Comparison of ENCODE assay signal across 11 cellular contexts in the genomic region with DNA sequence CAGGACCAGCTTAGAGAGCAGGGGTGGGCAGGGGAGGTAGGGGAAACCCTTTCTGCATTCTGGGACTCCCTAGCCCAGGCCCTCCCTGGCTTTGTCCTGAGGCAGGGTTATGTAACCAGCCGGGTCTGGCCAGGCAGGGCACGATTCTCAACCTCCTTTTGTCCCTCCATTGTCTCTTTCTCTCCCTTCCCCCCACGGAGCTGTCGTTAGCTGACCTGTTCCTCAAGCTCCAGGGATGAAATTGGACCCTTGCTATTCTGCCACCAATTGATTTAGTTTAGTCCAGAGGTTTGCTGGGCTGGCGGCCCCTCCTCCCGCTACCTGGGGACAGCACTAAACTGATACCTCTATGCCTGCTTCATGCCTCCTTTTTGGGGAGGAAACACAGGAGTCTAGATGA. TPM values are rescaled to one million over a fixed set of nuclear protein-coding genes. Genes with fewer than 3 reads are reported as not detected.
DNase-seq lines count a peak whose midpoint lies in the region; ATAC-seq, FAIRE-seq and TF ChIP-seq lines count a peak whose summit lies in the region.
"Had no signal": no experiment of that assay in that cellular context is flagged by ENCODE, and none has a peak within 500 bp of the region (broad histone marks: within the 10 kb centered on the region; RNA-seq: fewer than 3 reads in every experiment).

No MANE protein-coding gene starts in this region.

- no peaks in the 10 kb centered on the region for H3K9me3 Mint-ChIP-seq in endothelial cell (ENCODE audit: unreplicated experiment)
- H3K9me3 Mint-ChIP-seq: activated T-helper 2 cell treated with anti-CD3 and anti-CD28 coated beads, Interferon-gamma antibody, Interleukin-2, Interleukin-4, amounts not matched to agents 10 μg/mL and 5 μg/mL and 100 μg/mL, durations not matched to agents 14 hours and 24 hours and 36 hours; T-helper 1 cell treated with Interleukin-12 subunit alpha and Interleukin-12 subunit beta and Interleukin-4 antibody, amounts not matched to agents 30 μg/mL and 1 μg/mL, for 36 hours had no signal

- peak overlapping the region; percentile 89 for H2BK15ac ChIP-seq in mesenchymal stem cell (ENCODE audit: low read depth, poor library complexity, severe bottlenecking)

- no peak for ATAC-seq in HG02884 (IDR thresholded peaks at IDR 0.05; ENCODE audit: unreplicated experiment)

- peaks cover 73% of the 10 kb centered on the region for H3K4me1 Mint-ChIP-seq in endothelial cell (ENCODE audit: unreplicated experiment)

- H3K4me1 ChIP-seq in mesenchymal stem cell (ENCODE audit: control insufficient read depth, insufficient read depth, low read depth, low read length): peaks cover 65% of the 10 kb centered on the region
- H3K4me1 ChIP-seq in testis: peaks cover 76% of the 10 kb centered on the region

- H2BK12ac ChIP-seq in mesenchymal stem cell (ENCODE audit: low read length in 2 of 2): peak overlapping the region in 1 of 2 experiments; percentile 56

- H3K27me3 Mint-ChIP-seq in endothelial cell (ENCODE audit: unreplicated experiment): peaks cover 5% of the 10 kb centered on the region

- H3K27ac Mint-ChIP-seq in endothelial cell (ENCODE audit: unreplicated experiment): peak overlapping the region; percentile 87
- H3K27ac Mint-ChIP-seq: activated T-helper 2 cell treated with anti-CD3 and anti-CD28 coated beads, Interferon-gamma antibody, Interleukin-2, Interleukin-4, amounts not matched to agents 10 μg/mL and 5 μg/mL and 100 μg/mL, durations not matched to agents 14 hours and 24 hours and 36 hours; T-helper 1 cell treated with Interleukin-12 subunit alpha and Interleukin-12 subunit beta and Interleukin-4 antibody, amounts not matched to agents 30 μg/mL and 1 μg/mL, for 36 hours had no signal

- H4K91ac ChIP-seq in mesenchymal stem cell (ENCODE audit: low read length): no peak overlapping the region

- H3K36me3 Mint-ChIP-seq in endothelial cell (ENCODE audit: low read depth, unreplicated experiment): peaks cover 18% of the 10 kb centered on the region

- no peak for TF ChIP-seq CTCF in endothelial cell (IDR thresholded peaks at IDR 0.05; ENCODE audit: unreplicated experiment)
- TF ChIP-seq CTCF in testis (IDR thresholded peaks at IDR 0.05): no peak

- H3K4me2 ChIP-seq in mesenchymal stem cell (ENCODE audit: low read length, poor library complexity, severe bottlenecking): peak overlapping the region; percentile 45

- peak overlapping the region; percentile 60 for H3K9ac ChIP-seq in mesenchymal stem cell (ENCODE audit: low read length)

- H3K4me3 ChIP-seq in mesenchymal stem cell (ENCODE audit: insufficient read depth in 1 of 2, low read depth in 1 of 2, low read length in 2 of 2): peak overlapping the region in 1 of 2 experiments; percentile 64
- no peak overlapping the region for H3K4me3 ChIP-seq in testis

- H3K4me3 Mint-ChIP-seq in endothelial cell (ENCODE audit: unreplicated experiment): no peak overlapping the region
- H3K4me3 Mint-ChIP-seq: T-helper 1 cell treated with Interleukin-12 subunit alpha and Interleukin-12 subunit beta and Interleukin-4 antibody, amounts not matched to agents 30 μg/mL and 1 μg/mL, for 36 hours had no signal

- no peak for FAIRE-seq in H54 (lab: Jason Lieb, UNC)

- no peaks in the 10 kb centered on the region for H3K9me3 ChIP-seq in mesenchymal stem cell (ENCODE audit: control insufficient read depth, low read length)
- H3K9me3 ChIP-seq in testis: no peaks in the 10 kb centered on the region

- 59% methylated on average over 6 of the region's 6 CpGs for WGBS in mesenchymal stem cell
- WGBS in testis, 2 donors: 48 to 55% methylated on average over 6 of the region's 6 CpGs

- H3K4ac ChIP-seq in mesenchymal stem cell (ENCODE audit: low read depth in 1 of 2, low read length in 2 of 2): peak overlapping the region; percentile 32 to 64

- H3K27me3 ChIP-seq in mesenchymal stem cell (ENCODE audit: control insufficient read depth in 1 of 2, insufficient read depth in 1 of 2, low read length in 2 of 2) (no peaks in the 10 kb centered on the region), testis (no peaks in the 10 kb centered on the region)

- H2BK5ac ChIP-seq in mesenchymal stem cell (ENCODE audit: low read depth, low read length, poor library complexity, severe bottlenecking): peak overlapping the region; percentile 39

- H2BK120ac ChIP-seq in mesenchymal stem cell (ENCODE audit: low read depth, low read length): peak overlapping the region; percentile 42

- peak overlapping the region; percentile 57 to 69 for H3K18ac ChIP-seq in mesenchymal stem cell (ENCODE audit: low read depth in 1 of 2, low read length in 2 of 2)

- intact Hi-C loops in testis (cut with DNase I; ENCODE audit: low total_unique reads): no loop called here

- H3K23ac ChIP-seq in mesenchymal stem cell (ENCODE audit: low read length in 2 of 2): no peak overlapping the region

- TF ChIP-seq POLR2A in testis (IDR thresholded peaks at IDR 0.05): no peak
- no peak for TF ChIP-seq POLR2A in H54 (IDR thresholded peaks at IDR 0.05; ENCODE audit: low read depth, low read length)

- no peaks in the 10 kb centered on the region for H3K79me1 ChIP-seq in mesenchymal stem cell (replicated peaks; ENCODE audit: low read length, poor library complexity, severe bottlenecking)

- H3K36me3 ChIP-seq in mesenchymal stem cell (ENCODE audit: control insufficient read depth in 1 of 2, insufficient read depth in 2 of 2, low read depth in 1 of 2, low read length in 2 of 2) (peaks cover 17 to 70% of the 10 kb centered on the region in 2 experiments), testis (ENCODE audit: low read depth, missing control alignments) (no peaks in the 10 kb centered on the region)

- peak; percentile 40 for DNase-seq in NCI-H69 (lab: John Stamatoyannopoulos, UW)
- no peak for DNase-seq in endothelial cell (ENCODE audit: low spot score)
- DNase-seq in mesenchymal stem cell: no peak
- no peak for DNase-seq in testis
- no peak for DNase-seq in H54 (ENCODE audit: insufficient read length, low spot score)
- DNase-seq in hepatic stellate cell (ENCODE audit: low spot score): no peak
- no peak for DNase-seq in NCI-H2029 (lab: John Stamatoyannopoulos, UW)
- DNase-seq: NCI-H187 treated with DMSO at 0.1 percent for 48 hours had no signal

- H3K14ac ChIP-seq in mesenchymal stem cell (ENCODE audit: low read length in 2 of 2): peak overlapping the region in 1 of 2 experiments; percentile 29

- peak overlapping the region; percentile 81 for H2AK5ac ChIP-seq in mesenchymal stem cell (ENCODE audit: low read length, severe bottlenecking)

- H4K8ac ChIP-seq in mesenchymal stem cell (ENCODE audit: low read length): peak overlapping the region; percentile 27

- no peak overlapping the region for H2AFZ ChIP-seq in mesenchymal stem cell (ENCODE audit: low read depth, low read length)

- H3K27ac ChIP-seq in mesenchymal stem cell (ENCODE audit: low read length, poor library complexity, severe bottlenecking) (peak overlapping the region; percentile 96), testis (peak overlapping the region; percentile 65 to 71)

RNA-seq across cellular contexts. Expression of gene NDST1, which starts 9.4 kb away (rescaled TPM):
- total RNA-seq in endothelial cell (ENCODE audit: unreplicated experiment) (178 TPM), testis (100 to 1,000 TPM; 167 to 174 TPM)
- polyA plus RNA-seq in mesenchymal stem cell (2013, experiment 1 of 2): 64.3 TPM
- 64.6 TPM for polyA plus RNA-seq in mesenchymal stem cell (2013, experiment 2 of 2)
- 55.0 TPM for polyA plus RNA-seq in testis (ENCODE audit: insufficient read depth, low read depth, low replicate concordance)

RNA-seq across cellular contexts. Expression of gene RPS14, which starts 49.0 kb away (rescaled TPM):
- total RNA-seq in endothelial cell (ENCODE audit: unreplicated experiment) (2,784 TPM), testis (1,000 to 10,000 TPM in 1 of 2 donors, 100 to 1,000 TPM in 1; 781 to 1,273 TPM)
- 3,588 TPM for polyA plus RNA-seq in mesenchymal stem cell (2013, experiment 1 of 2)
- 3,623 TPM for polyA plus RNA-seq in mesenchymal stem cell (2013, experiment 2 of 2)
- 1,234 TPM for polyA plus RNA-seq in testis (ENCODE audit: insufficient read depth, low read depth, low replicate concordance)
